In the genomic region with DNA sequence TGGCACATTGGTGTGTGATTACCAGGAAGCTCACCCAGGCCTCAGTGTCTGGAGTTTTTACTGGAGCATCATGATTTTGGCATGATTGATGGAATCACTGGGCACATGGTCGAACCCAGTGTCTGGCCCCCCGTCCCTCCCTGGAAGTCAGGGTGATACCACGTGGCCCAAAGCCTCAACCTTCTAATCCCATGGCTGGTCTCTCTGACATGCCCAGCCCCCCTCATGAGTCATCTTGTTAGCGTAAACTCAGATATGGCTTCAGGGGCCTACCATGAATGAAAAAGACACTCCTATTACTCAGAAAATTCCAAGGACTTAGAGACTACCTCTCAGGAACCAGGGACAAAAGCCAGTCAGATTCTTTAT, we compare ENCODE assay signal across 8 cellular contexts.
A peak's percentile ranks its signal among the peaks of the same experiment; 100 is the strongest.
DNase-seq lines count a peak whose midpoint lies in the region; ATAC-seq and TF ChIP-seq lines count a peak whose summit lies in the region.

No MANE protein-coding gene starts in this region.

- peak overlapping the region; percentile 25 for H3K4me3 ChIP-seq in endodermal cell (ENCODE audit: low read length)
- H3K4me3 ChIP-seq in osteoblast (ENCODE audit: insufficient read depth, low read length), result no peak overlapping the region

- ATAC-seq in HG03378 (IDR thresholded peaks at IDR 0.05; ENCODE audit: unreplicated experiment), result no peak

- H2AFZ ChIP-seq in osteoblast (ENCODE audit: low read length), result no peak overlapping the region

- H3K27me3 Mint-ChIP-seq in endodermal cell (ENCODE audit: insufficient read depth), result no peaks in the 10 kb centered on the region
- peaks cover 77% of the 10 kb centered on the region for H3K27me3 Mint-ChIP-seq in activated naive CD4-positive, alpha-beta T cell treated with anti-CD3 and anti-CD28 coated beads, Interleukin-2, amount 10 ng/mL, durations not matched to agents 7 days and 5 days

- no peaks in the 10 kb centered on the region for H3K36me3 Mint-ChIP-seq in endodermal cell (ENCODE audit: low read depth)
- peaks cover 5% of the 10 kb centered on the region for H3K36me3 Mint-ChIP-seq in activated naive CD4-positive, alpha-beta T cell treated with anti-CD3 and anti-CD28 coated beads, Interleukin-2, amount 10 ng/mL, durations not matched to agents 7 days and 5 days

- H3K4me3 Mint-ChIP-seq in endodermal cell, result peak overlapping the region; percentile 7
- no peak overlapping the region for H3K4me3 Mint-ChIP-seq in activated naive CD4-positive, alpha-beta T cell treated with anti-CD3 and anti-CD28 coated beads, Interleukin-2, amount 10 ng/mL, durations not matched to agents 7 days and 5 days

- H3K4me1 ChIP-seq in endodermal cell (ENCODE audit: control insufficient read depth, insufficient read depth, low read length) (peaks cover 25% of the 10 kb centered on the region), osteoblast (ENCODE audit: insufficient read depth, low read length) (peaks cover 30% of the 10 kb centered on the region)

- CTCF ChIA-PET in activated naive CD4-positive, alpha-beta T cell treated with anti-CD3 and anti-CD28 coated beads, Interleukin-2, amount 10 ng/mL, durations not matched to agents 7 days and 5 days (lab: Charles Lee), result interaction anchor here (0.8 kb wide), 1 partner anchor 102 kb away, joined by 3 read pairs; no protein-coding TSS in a partner anchor

- H3K27me3 ChIP-seq in endodermal cell (ENCODE audit: control insufficient read depth, insufficient read depth, low read length, poor library complexity, severe bottlenecking) (no peaks in the 10 kb centered on the region), osteoblast (ENCODE audit: insufficient read depth, low read length) (no peaks in the 10 kb centered on the region)

- WGBS in endodermal cell (ENCODE audit: insufficient coverage in 1 of 2, insufficient read length in 1 of 2), 2 experiments, result 50 to 72% methylated on average over 1 to 4 of the region's 4 CpGs

- H3K27ac ChIP-seq in endodermal cell (ENCODE audit: low read depth, low read length) (peak overlapping the region; percentile 48), osteoblast (ENCODE audit: low read depth, low read length) (peak overlapping the region; percentile 97)

- H3K79me2 ChIP-seq in osteoblast (ENCODE audit: insufficient read depth, low read length), result peaks cover 4% of the 10 kb centered on the region

- peaks cover 5% of the 10 kb centered on the region for H3K9me3 Mint-ChIP-seq in endodermal cell
- H3K9me3 Mint-ChIP-seq in activated naive CD4-positive, alpha-beta T cell treated with anti-CD3 and anti-CD28 coated beads, Interleukin-2, amount 10 ng/mL, durations not matched to agents 7 days and 5 days, result peaks cover 5% of the 10 kb centered on the region

- H3K9me3 ChIP-seq in endodermal cell (ENCODE audit: control insufficient read depth, low read length), result peaks cover 5% of the 10 kb centered on the region
- H3K9me3 ChIP-seq in osteoblast (ENCODE audit: low read depth, low read length), result no peaks in the 10 kb centered on the region

- H3K4me1 Mint-ChIP-seq in endodermal cell, result peaks cover 46% of the 10 kb centered on the region
- H3K4me1 Mint-ChIP-seq in activated naive CD4-positive, alpha-beta T cell treated with anti-CD3 and anti-CD28 coated beads, Interleukin-2, amount 10 ng/mL, durations not matched to agents 7 days and 5 days, result peaks cover 43% of the 10 kb centered on the region

- H3K27ac Mint-ChIP-seq in endodermal cell, result peak overlapping the region; percentile 92
- no peak overlapping the region for H3K27ac Mint-ChIP-seq in activated naive CD4-positive, alpha-beta T cell treated with anti-CD3 and anti-CD28 coated beads, Interleukin-2, amount 10 ng/mL, durations not matched to agents 7 days and 5 days

- no peaks in the 10 kb centered on the region for H4K20me1 ChIP-seq in osteoblast (ENCODE audit: insufficient read depth, low read length)

- H3K4me2 ChIP-seq in osteoblast (ENCODE audit: insufficient read depth, low read length), result no peak overlapping the region

- DNase-seq in DMS53 (lab: John Stamatoyannopoulos, UW) (peak; percentile 83), NCI-H460 (ENCODE audit: extremely low read depth, low read depth) (peak; percentile 13), endodermal cell (peak; percentile 70), osteoblast (ENCODE audit: insufficient read length, low spot score, missing footprints) (peak; percentile 76), DMS 273 treated with DMSO at 0.1 percent for 48 hours (lab: John Stamatoyannopoulos, UW) (no peak), OCI-M2 (lab: John Stamatoyannopoulos, UW; ENCODE audit: unreplicated experiment) (no peak)
- DNase-seq in activated naive CD4-positive, alpha-beta T cell treated with anti-CD3 and anti-CD28 coated beads, Interleukin-2, amount 10 ng/mL, durations not matched to agents 7 days and 5 days, result no peak

- H3K36me3 ChIP-seq in endodermal cell (ENCODE audit: control insufficient read depth, insufficient read depth, low read length), result no peaks in the 10 kb centered on the region
- no peaks in the 10 kb centered on the region for H3K36me3 ChIP-seq in osteoblast (ENCODE audit: insufficient read depth, low read length)

- TF ChIP-seq CTCF in endodermal cell (conservative IDR thresholded peaks at IDR 0.05), result no peak
- TF ChIP-seq CTCF in osteoblast (IDR thresholded peaks at IDR 0.05; ENCODE audit: extremely low read depth, low read depth, low read length), result no peak

- H3K9ac ChIP-seq in endodermal cell (ENCODE audit: extremely low read depth, low read length, poor library complexity, severe bottlenecking), result peak overlapping the region; percentile 39

Comparison
In these comparisons a context has a peak if more than half of its experiments do, and no peak if none do; other contexts are left out.
1. DNase-seq: peak in DMS53 (single experiment), NCI-H460 (single experiment), endodermal cell (single experiment) and osteoblast (single experiment); none in DMS 273 treated with DMSO at 0.1 percent for 48 hours (single experiment), activated naive CD4-positive, alpha-beta T cell treated with anti-CD3 and anti-CD28 coated beads, Interleukin-2, amount 10 ng/mL, durations not matched to agents 7 days and 5 days (single experiment) and OCI-M2 (single experiment).